ENCODE assay signal across 9 cellular contexts in the genomic region with DNA sequence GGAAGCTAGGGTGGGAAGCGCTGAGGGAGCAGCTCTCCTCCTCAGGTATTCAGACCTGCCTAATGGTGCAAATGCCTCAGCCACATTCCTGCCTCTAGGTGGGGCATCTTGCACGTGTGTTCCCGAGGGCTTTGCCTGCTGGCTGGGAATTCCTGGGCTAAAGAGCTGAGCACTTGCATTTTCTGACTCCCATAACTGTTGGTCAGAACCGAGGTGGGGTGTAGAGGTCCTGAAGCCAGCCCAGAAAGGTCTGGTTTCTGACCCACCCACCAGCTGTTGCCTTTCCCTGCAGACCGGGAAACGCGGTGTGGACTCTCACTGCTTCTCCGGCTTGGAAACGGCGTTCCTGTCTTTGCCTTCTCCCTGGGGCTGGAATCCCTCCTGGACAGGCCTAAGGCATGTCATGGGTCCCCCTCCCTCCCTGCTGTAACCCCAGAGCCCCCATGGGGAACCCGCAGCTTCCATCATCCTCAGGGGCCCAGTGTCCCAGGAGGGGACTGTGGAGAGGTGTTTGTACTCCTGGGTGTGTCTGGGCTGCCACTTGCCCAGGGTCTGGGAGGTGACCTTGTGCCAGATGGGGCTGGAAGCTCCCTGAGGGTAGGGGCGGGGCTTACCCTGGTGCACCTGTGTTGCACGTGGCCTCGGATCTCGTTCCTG. TPM values are rescaled to one million over a fixed set of nuclear protein-coding genes. Genes with fewer than 3 reads are reported as not detected.
DNase-seq lines count a peak whose midpoint lies in the region; ATAC-seq, FAIRE-seq and TF ChIP-seq lines count a peak whose summit lies in the region.
"Had no signal": no experiment of that assay in that cellular context is flagged by ENCODE, and none has a peak within 500 bp of the region (broad histone marks: within the 10 kb centered on the region; RNA-seq: fewer than 3 reads in every experiment).

No MANE protein-coding gene starts in this region.

- H3K4me3 ChIP-seq in body of pancreas = no peak overlapping the region
- H3K4me3 ChIP-seq in tibial artery = no peak overlapping the region

- TF ChIP-seq POLR2A in body of pancreas (IDR thresholded peaks at IDR 0.05) = no peak

- H3K27me3 ChIP-seq in body of pancreas = no peaks in the 10 kb centered on the region
- no peaks in the 10 kb centered on the region for H3K27me3 ChIP-seq in tibial artery
- H3K27me3 ChIP-seq: neutrophil had no signal

- H3K27ac ChIP-seq in body of pancreas (peak overlapping the region; percentile 43 to 73 (median 68)), tibial artery (peak overlapping the region in 1 of 2 donors; percentile 68)
- H3K27ac ChIP-seq: neutrophil had no signal

- intact Hi-C loops in body of pancreas (cut with DNase I) = no loop called here
- intact Hi-C loops in tibial artery (cut with DNase I; ENCODE audit: low total_unique reads) = no loop called here

- WGBS in body of pancreas, 2 donors = 28 to 34% methylated on average over 13 to 15 of the region's 15 CpGs

- H3K4me1 ChIP-seq in body of pancreas (peaks cover 19% of the 10 kb centered on the region), tibial artery (peaks cover 6 to 25% (median 16%) of the 10 kb centered on the region in 4 donors)

- DNase-seq in ELF-1 (ENCODE audit: low read depth, low spot score) (peak; percentile 94), NCI-H1105 (lab: John Stamatoyannopoulos, UW) (peak; percentile 30), body of pancreas (peak; percentile 88 to 90 (median 89)), islet precursor cell (peak; percentile 94), tibial artery (peak; percentile 50 to 83), NOMO-1 (lab: John Stamatoyannopoulos, UW; ENCODE audit: unreplicated experiment in 2 of 2) (no peak), GM19239 (ENCODE audit: insufficient read length, low spot score) (no peak)
- no peak for DNase-seq in stimulated activated CD4-positive, alpha-beta T cell treated with anti-CD3 and anti-CD28 coated beads, Interleukin-4, amount 100 ng/mL, for 4 hours

- no peaks in the 10 kb centered on the region for H3K9me3 ChIP-seq in body of pancreas
- peaks cover 0 to 5% (median 0%) of the 10 kb centered on the region in 3 donors for H3K9me3 ChIP-seq in tibial artery
- H3K9me3 ChIP-seq: neutrophil had no signal

- H3K36me3 ChIP-seq in body of pancreas (replicated peaks in 1 of 2; ENCODE audit: insufficient read depth in 1 of 2, low read depth in 2 of 2) (no peaks in the 10 kb centered on the region), tibial artery (peaks cover 3 to 9% (median 4%) of the 10 kb centered on the region in 3 donors)
- H3K36me3 ChIP-seq: neutrophil had no signal

- no peak for FAIRE-seq in GM19239 (lab: Jason Lieb, UNC)

- peak; percentile 72 to 97 (median 95) for TF ChIP-seq CTCF in body of pancreas (IDR thresholded peaks at IDR 0.05)
- TF ChIP-seq CTCF in tibial artery (IDR thresholded peaks at IDR 0.05) = peak; percentile 74 to 94

- ATAC-seq in body of pancreas = peak; percentile 87

RNA-seq across cellular contexts. Expression of gene SMIM38, which starts 24.0 kb away (rescaled TPM):
- total RNA-seq in body of pancreas = 10 to 100 TPM in 1 of 2 donors, 1 to 10 TPM in 1; 8.9 to 15.6 TPM

Comparison
In these comparisons a context has a peak if more than half of its experiments do, and no peak if none do; other contexts are left out.
1. DNase-seq: peak in ELF-1 (single experiment), NCI-H1105 (single experiment), body of pancreas (4 of 4), islet precursor cell (single experiment) and tibial artery (2 of 2); none in NOMO-1 (0 of 2), stimulated activated CD4-positive, alpha-beta T cell treated with anti-CD3 and anti-CD28 coated beads, Interleukin-4, amount 100 ng/mL, for 4 hours (0 of 2) and GM19239 (single experiment).